ENCODE assay signal across 29 cellular contexts in the genomic region with DNA sequence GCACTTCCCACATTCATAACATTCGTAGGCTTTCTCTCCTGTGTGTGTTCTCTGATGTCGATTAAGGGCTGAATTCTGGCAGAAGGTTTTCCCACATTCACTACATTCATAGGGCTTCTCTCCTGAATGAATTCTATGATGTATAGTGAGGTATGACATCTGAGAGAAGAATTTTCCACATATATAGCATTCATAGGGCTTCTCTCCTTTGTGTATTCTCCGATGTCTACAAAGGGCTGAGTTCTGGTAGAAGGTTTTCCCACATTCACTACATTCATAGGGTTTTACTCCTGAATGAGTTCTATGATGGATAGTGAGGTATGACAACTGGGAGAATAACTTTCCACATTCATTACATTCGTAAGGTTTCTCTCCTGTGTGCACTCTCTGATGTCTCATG. TPM values are rescaled to one million over a fixed set of nuclear protein-coding genes. Genes with fewer than 3 reads are reported as not detected.
DNase-seq lines count a peak whose midpoint lies in the region; ATAC-seq and TF ChIP-seq lines count a peak whose summit lies in the region.
"Had no signal": no experiment of that assay in that cellular context is flagged by ENCODE, and none has a peak within 500 bp of the region (broad histone marks: within the 10 kb centered on the region; RNA-seq: fewer than 3 reads in every experiment).

No MANE protein-coding gene starts in this region.

- H3K27ac ChIP-seq in BLaER1 (no peak overlapping the region), HEK293 (ENCODE audit: extremely low read depth, low read depth, low read length) (no peak overlapping the region), mucosa of rectum (ENCODE audit: low read depth in 2 of 2, low read length in 2 of 2) (no peak overlapping the region)
- H3K27ac ChIP-seq: C4-2B, sigmoid colon, uterus had no signal

- H3K36me3 ChIP-seq in BLaER1 (peaks cover 100% of the 10 kb centered on the region), HEK293 (ENCODE audit: control insufficient read depth in 2 of 2, insufficient read depth in 1 of 2, low read length in 2 of 2) (peaks cover 24 to 95% of the 10 kb centered on the region in 2 experiments), adipocyte (ENCODE audit: control insufficient read depth, insufficient read depth, low read length, severe bottlenecking) (peaks cover 100% of the 10 kb centered on the region), mucosa of rectum (ENCODE audit: control insufficient read depth in 2 of 2, insufficient read depth in 2 of 2, low read length in 2 of 2) (peaks cover 79 to 88% of the 10 kb centered on the region in 2 donors)

- no peak overlapping the region for H3K4me2 ChIP-seq in BLaER1

- intact Hi-C loops in activated naive CD4-positive, alpha-beta T cell treated with anti-CD3 and anti-CD28 coated beads for 36 hours (cut with micrococcal nuclease) = no loop called here

- ATAC-seq in GM19351 (IDR thresholded peaks at IDR 0.05; ENCODE audit: unreplicated experiment) = no peak
- ATAC-seq: activated CD4-positive, CD25-positive, alpha-beta regulatory T cell treated with anti-CD3 and anti-CD28 coated beads, Interleukin-2, amount 50 U/mL, for 24 hours had no signal

- H3K4me3 ChIP-seq in BLaER1 = peak overlapping the region; percentile 48
- no peak overlapping the region for H3K4me3 ChIP-seq in HEK293 (ENCODE audit: low read depth, low read length)
- peak overlapping the region; percentile 51 for H3K4me3 ChIP-seq in adipocyte (ENCODE audit: low read length)
- H3K4me3 ChIP-seq in mucosa of rectum (ENCODE audit: low read length in 2 of 2) = peak overlapping the region; percentile 34 to 45
- H3K4me3 ChIP-seq: lung, sigmoid colon, uterus had no signal

- H3K27me3 Mint-ChIP-seq in activated naive CD4-positive, alpha-beta T cell treated with anti-CD3 and anti-CD28 coated beads for 36 hours (ENCODE audit: low read depth) = no peaks in the 10 kb centered on the region
- peaks cover 7% of the 10 kb centered on the region for H3K27me3 Mint-ChIP-seq in nephron progenitor cell (ENCODE audit: low read depth, poor library complexity)
- H3K27me3 Mint-ChIP-seq: activated T-cell treated with anti-CD3 and anti-CD28 coated beads, Interleukin-2, amount 50 U/mL, for 24 hours had no signal

- no peak overlapping the region for H3K9ac ChIP-seq in BLaER1
- no peak overlapping the region for H3K9ac ChIP-seq in adipocyte (ENCODE audit: low read length)
- no peak overlapping the region for H3K9ac ChIP-seq in mucosa of rectum (ENCODE audit: low read depth in 1 of 2, low read length in 2 of 2)

- peaks cover 34% of the 10 kb centered on the region for H3K36me3 Mint-ChIP-seq in activated naive CD4-positive, alpha-beta T cell treated with anti-CD3 and anti-CD28 coated beads for 36 hours (ENCODE audit: low read depth)
- no peaks in the 10 kb centered on the region for H3K36me3 Mint-ChIP-seq in nephron progenitor cell (ENCODE audit: low read depth)

- no peaks in the 10 kb centered on the region for H4K20me1 ChIP-seq in BLaER1

- CTCF ChIA-PET in HEK293 (lab: Yijun Ruan, JAX) = no interaction called here
- CTCF ChIA-PET in activated naive CD4-positive, alpha-beta T cell treated with anti-CD3 and anti-CD28 coated beads for 36 hours (lab: Charles Lee) = no interaction called here

- H3K9me3 ChIP-seq in BLaER1 (peaks cover 100% of the 10 kb centered on the region), HEK293 (ENCODE audit: control insufficient read depth, insufficient read depth, low read depth, low read length) (no peaks in the 10 kb centered on the region), adipocyte (ENCODE audit: control insufficient read depth, low read length) (peaks cover 100% of the 10 kb centered on the region), mucosa of rectum (ENCODE audit: control insufficient read depth in 2 of 2, low read length in 2 of 2) (peaks cover 82 to 86% of the 10 kb centered on the region in 2 donors)

- no peaks in the 10 kb centered on the region for H3K27me3 ChIP-seq in BLaER1
- no peaks in the 10 kb centered on the region for H3K27me3 ChIP-seq in adipocyte (replicated peaks; ENCODE audit: control insufficient read depth, insufficient read depth, low read length)
- H3K27me3 ChIP-seq in mucosa of rectum (ENCODE audit: control insufficient read depth in 2 of 2, insufficient read depth in 2 of 2, low read length in 2 of 2) = no peaks in the 10 kb centered on the region
- H3K27me3 ChIP-seq: sigmoid colon, uterus had no signal

- H3K27ac Mint-ChIP-seq in activated naive CD4-positive, alpha-beta T cell treated with anti-CD3 and anti-CD28 coated beads for 36 hours = no peak overlapping the region
- H3K27ac Mint-ChIP-seq in nephron progenitor cell = no peak overlapping the region
- H3K27ac Mint-ChIP-seq: activated T-cell treated with anti-CD3 and anti-CD28 coated beads, Interleukin-2, amount 50 U/mL, for 24 hours; HFFc6; nephron had no signal

- peaks cover 71% of the 10 kb centered on the region for H3K9me3 Mint-ChIP-seq in activated naive CD4-positive, alpha-beta T cell treated with anti-CD3 and anti-CD28 coated beads for 36 hours
- no peaks in the 10 kb centered on the region for H3K9me3 Mint-ChIP-seq in nephron progenitor cell
- H3K9me3 Mint-ChIP-seq: HFFc6 had no signal

- DNase-seq in adipocyte (ENCODE audit: low read depth) (no peak), nephron progenitor cell (no peak), GM19240 (ENCODE audit: insufficient read length, low spot score) (no peak)
- no peak for DNase-seq in activated naive CD4-positive, alpha-beta T cell treated with anti-CD3 and anti-CD28 coated beads for 36 hours
- DNase-seq: activated CD8-positive, alpha-beta memory T cell treated with anti-CD3 and anti-CD28 coated beads for 24 hours; activated naive CD4-positive, alpha-beta T cell treated with Interleukin-2 at 50 U/mL for 16 hours; activated T-cell treated with anti-CD3 and anti-CD28 coated beads, Interleukin-2, amount 50 U/mL, for 24 hours; anterior cingulate cortex; caudate nucleus; DMS 273 treated with DMSO at 0.1 percent for 48 hours; foreskin fibroblast; NCI-H1105; NCI-H2029; NCI-H226; NCI-H774; SHP77; sigmoid colon; stimulated activated CD8-positive, alpha-beta memory T cell treated with anti-CD3 and anti-CD28 coated beads, Interleukin-4, amount 100 ng/mL, for 48 hours; SW 1271; uterus had no signal

- POLR2A ChIA-PET in HEK293 (lab: Yijun Ruan, JAX) = no interaction called here

- TF ChIP-seq CTCF in HEK293 (tag by site-specific recombination; IDR thresholded peaks at IDR 0.05) (no peak), nephron progenitor cell (IDR thresholded peaks at IDR 0.05) (no peak)

- H3K4me1 Mint-ChIP-seq in activated naive CD4-positive, alpha-beta T cell treated with anti-CD3 and anti-CD28 coated beads for 36 hours (ENCODE audit: low read depth) = no peaks in the 10 kb centered on the region
- H3K4me1 Mint-ChIP-seq in nephron progenitor cell = no peaks in the 10 kb centered on the region
- H3K4me1 Mint-ChIP-seq: nephron had no signal

- H3K4me1 ChIP-seq in BLaER1 (no peaks in the 10 kb centered on the region), HEK293 (ENCODE audit: control insufficient read depth, insufficient read depth, low read length) (no peaks in the 10 kb centered on the region), adipocyte (ENCODE audit: control insufficient read depth, insufficient read depth, low read length) (no peaks in the 10 kb centered on the region), mucosa of rectum (ENCODE audit: control insufficient read depth in 2 of 2, insufficient read depth in 2 of 2, low read length in 2 of 2) (no peaks in the 10 kb centered on the region)
- H3K4me1 ChIP-seq: sigmoid colon, uterus had no signal

- no peak overlapping the region for H3K4me3 Mint-ChIP-seq in activated naive CD4-positive, alpha-beta T cell treated with anti-CD3 and anti-CD28 coated beads for 36 hours
- no peak overlapping the region for H3K4me3 Mint-ChIP-seq in nephron progenitor cell
- H3K4me3 Mint-ChIP-seq: activated T-cell treated with anti-CD3 and anti-CD28 coated beads, Interleukin-2, amount 50 U/mL, for 24 hours; nephron had no signal

TF ChIP-seq in HEK293, 187 proteins besides CTCF, POLR2A, EP300 and RAD21:
- TF ChIP-seq SETDB1 (IDR thresholded peaks at IDR 0.05; ENCODE audit: insufficient read length, low read length) (peak; percentile 99), YY2 (tag by site-specific recombination; IDR thresholded peaks at IDR 0.05) (no peak), ZNF610 (tag by site-specific recombination; IDR thresholded peaks at IDR 0.05; ENCODE audit: borderline replicate concordance) (no peak), ZNF580 (tag by site-specific recombination; IDR thresholded peaks at IDR 0.05) (no peak), ZNF311 (tag by site-specific recombination; IDR thresholded peaks at IDR 0.05; ENCODE audit: borderline replicate concordance) (no peak)

RNA-seq across cellular contexts. Expression of gene ZNF12, which starts 15.6 kb away (rescaled TPM):
- total RNA-seq in activated naive CD4-positive, alpha-beta T cell treated with anti-CD3 and anti-CD28 coated beads for 36 hours = 10 to 100 TPM; 12.8 to 13.3 TPM

RNA-seq across cellular contexts. Expression of gene ZNF316, which starts 54.0 kb away (rescaled TPM):
- total RNA-seq in activated naive CD4-positive, alpha-beta T cell treated with anti-CD3 and anti-CD28 coated beads for 36 hours = 10 to 100 TPM; 15.8 to 17.0 TPM
